ENCODE assay signal across 19 cellular contexts in genomic region chr14:45361727-45362126, GRCh38.
DNase-seq lines count a peak whose midpoint lies in the region; ATAC-seq and TF ChIP-seq lines count a peak whose summit lies in the region.
"Had no signal": no experiment of that assay in that cellular context is flagged by ENCODE, and none has a peak within 500 bp of the region (broad histone marks: within the 10 kb centered on the region; RNA-seq: fewer than 3 reads in every experiment).

No MANE protein-coding gene starts in this region.

- no peaks in the 10 kb centered on the region for H4K20me1 ChIP-seq in GM23248 (ENCODE audit: insufficient read depth)

- H3K27me3 ChIP-seq in GM23248 (replicated peaks; ENCODE audit: insufficient read depth) = no peaks in the 10 kb centered on the region
- H3K27me3 ChIP-seq: BE2C had no signal

- H3K79me2 ChIP-seq in GM23248 (ENCODE audit: insufficient read depth) = no peaks in the 10 kb centered on the region

- H3K9me2 ChIP-seq in GM23248 (ENCODE audit: insufficient read depth) = 0 out of 2 replicates have a peak, but pooled peaks cover 5% of the 10 kb centered on the region

- no peaks in the 10 kb centered on the region for H3K9me3 ChIP-seq in GM23248 (ENCODE audit: low read depth)
- H3K9me3 ChIP-seq: BE2C, HAP-1 had no signal

- WGBS in GM23248 (ENCODE audit: low coverage in 1 of 2, low lambda C conversion rate in 2 of 2, missing lambda C conversion rate in 2 of 2), 2 experiments = 34 to 37% methylated on average over 2 of the region's 2 CpGs

- no peak for ATAC-seq in HG03175 (IDR thresholded peaks at IDR 0.05; ENCODE audit: unreplicated experiment)
- ATAC-seq in GM21737 (IDR thresholded peaks at IDR 0.05; ENCODE audit: unreplicated experiment) = no peak
- ATAC-seq: GM12878 had no signal

- no peak overlapping the region for H2AFZ ChIP-seq in GM23248

- no peak overlapping the region for H3K4me3 ChIP-seq in GM23248
- no peak overlapping the region for H3K4me3 ChIP-seq in epithelial cell of esophagus (ENCODE audit: low read length)
- H3K4me3 ChIP-seq: GM12878, HAP-1 had no signal

- H3K4me1 ChIP-seq in GM23248 (ENCODE audit: insufficient read depth) = peaks cover 17% of the 10 kb centered on the region
- H3K4me1 ChIP-seq: BE2C, HAP-1 had no signal

- H3F3A ChIP-seq in GM23248 (ENCODE audit: insufficient read depth) = peaks cover 6% of the 10 kb centered on the region

- no peak overlapping the region for H3K9ac ChIP-seq in GM23248

- no peak for TF ChIP-seq CTCF in epithelial cell of esophagus (IDR thresholded peaks at IDR 0.05; ENCODE audit: insufficient read depth, low read depth, low read length, missing control alignments)

- no peaks in the 10 kb centered on the region for H3K36me3 ChIP-seq in GM23248 (ENCODE audit: low read depth)
- H3K36me3 ChIP-seq: BE2C, HAP-1 had no signal

- in situ Hi-C loops in GM23248 (cut with MboI) = no loop called here

- no peak overlapping the region for H3K4me2 ChIP-seq in GM23248 (ENCODE audit: unreplicated experiment)

- TF ChIP-seq POLR2A in erythroblast (IDR thresholded peaks at IDR 0.05; ENCODE audit: low read length) = no peak

- H3K27ac ChIP-seq in GM23248 = no peak overlapping the region
- H3K27ac ChIP-seq: HL-60 had no signal

- peak; percentile 16 for DNase-seq in GM23248
- DNase-seq in NCI-H526 treated with DMSO at 0.1 percent for 48 hours (lab: John Stamatoyannopoulos, UW) = peak; percentile 0
- peak; percentile 48 for DNase-seq in epithelial cell of esophagus (ENCODE audit: low read depth)
- DNase-seq in NCI-H748 (lab: John Stamatoyannopoulos, UW; ENCODE audit: unreplicated experiment) = no peak
- no peak for DNase-seq in erythroblast (lab: John Stamatoyannopoulos, UW)
- DNase-seq: ACHN; BE2C; C1 segment of cervical spinal cord; CD4-positive, CD25-positive, alpha-beta regulatory T cell; CD8-positive, alpha-beta memory T cell; COR-L47; DMS79; IMR-90; KBM-7 had no signal

Comparison
In these comparisons a context has a peak if more than half of its experiments do, and no peak if none do; other contexts are left out.
1. DNase-seq: peak in GM23248 (single experiment), NCI-H526 treated with DMSO at 0.1 percent for 48 hours (single experiment) and epithelial cell of esophagus (single experiment); none in NCI-H748 (single experiment) and erythroblast (0 of 2).